21 cellular contexts compared by ENCODE assay signal in genomic region chr6:70693887-70694286, GRCh38.
"Had no signal": no experiment of that assay in that cellular context is flagged by ENCODE, and none has a peak within 500 bp of the region (broad histone marks: within the 10 kb centered on the region; RNA-seq: fewer than 3 reads in every experiment).

No MANE protein-coding gene starts in this region.

- H3K27me3 ChIP-seq: pancreas, sigmoid colon, spleen, suprapubic skin, tibial artery, upper lobe of right lung had no signal

- H3K9me3 ChIP-seq: pancreas, prostate gland, sigmoid colon, suprapubic skin, thoracic aorta, tibial artery, upper lobe of right lung had no signal

- H3K36me3 ChIP-seq: left ventricle myocardium inferior, pancreas, prostate gland, sigmoid colon, spleen, suprapubic skin, thoracic aorta, tibial artery, upper lobe of right lung had no signal

- ATAC-seq: natural killer cell treated with Interleukin-12 subunit alpha and Interleukin-12 subunit beta and Interleukin-15 and Interleukin-18, amount 100 ng/mL, for 72 hours; pancreas; stimulated activated effector memory CD8-positive, alpha-beta T cell treated with anti-CD3 and anti-CD28 coated beads, Interleukin-12 subunit alpha, Interleukin-12 subunit beta, amount 100 ng/mL, for 72 hours; upper lobe of right lung had no signal

- H3K4me1 ChIP-seq: pancreas, prostate gland, suprapubic skin, tibial artery, upper lobe of right lung had no signal

- DNase-seq: islet precursor cell; left ventricle myocardium inferior; mesendoderm; naive B cell; pancreas; posterior cingulate gyrus; retina; right cardiac atrium; sigmoid colon; small intestine; spleen; stimulated activated CD4-positive, alpha-beta T cell treated with anti-CD3 and anti-CD28 coated beads, Interleukin-4, amount 100 ng/mL, for 24 hours; stimulated activated naive CD4-positive, alpha-beta T cell; tibial artery; upper lobe of right lung had no signal

- H3K27ac ChIP-seq: left ventricle myocardium inferior, pancreas, prostate gland, sigmoid colon, spleen, suprapubic skin, thoracic aorta, tibial artery, upper lobe of right lung had no signal

- H3K4me3 ChIP-seq: left ventricle myocardium inferior, lung, pancreas, prostate gland, sigmoid colon, spleen, suprapubic skin, thoracic aorta, tibial artery, upper lobe of right lung had no signal
